1 cellular context compared by ENCODE assay signal in genomic region chr20:49899551-49900383, GRCh38.
A peak's percentile ranks its signal among the peaks of the same experiment; 100 is the strongest.
TF ChIP-seq lines count a peak whose summit lies in the region.

No MANE protein-coding gene starts in this region.

TF ChIP-seq in HepG2, 621 proteins besides CTCF, POLR2A, EP300 and RAD21 (continues in another document):
- TF ChIP-seq NR2F6 (IDR thresholded peaks at IDR 0.05) (no peak), NR2F6 (CRISPR knock-in tag; IDR thresholded peaks at IDR 0.05) (no peak), ISL2 (CRISPR knock-in tag; IDR thresholded peaks at IDR 0.05) (peak; percentile 37; the same call in 1 of the 2 replicates), SOX13 (IDR thresholded peaks at IDR 0.05) (no peak), SOX13 (CRISPR knock-in tag; conservative IDR thresholded peaks at IDR 0.05 in 1 of 2, IDR thresholded peaks at IDR 0.05 in 1 of 2) (peak in 1 of 2 experiments; percentile 64; a peak in 2 of 4 replicates), IRX3 (CRISPR knock-in tag; IDR thresholded peaks at IDR 0.05; ENCODE audit: borderline replicate concordance, low read depth) (no peak), HCFC1 (IDR thresholded peaks at IDR 0.05; ENCODE audit: low read depth, low read length) (no peak), SOX5 (CRISPR knock-in tag; IDR thresholded peaks at IDR 0.05; ENCODE audit: borderline replicate concordance) (peak; percentile 69; the same call in 1 of the 2 replicates), ZKSCAN5 (CRISPR knock-in tag; IDR thresholded peaks at IDR 0.05) (no peak), ZNF44 (CRISPR knock-in tag; IDR thresholded peaks at IDR 0.05) (no peak), RAD51 (IDR thresholded peaks at IDR 0.05; ENCODE audit: borderline replicate concordance) (no peak), ZSCAN9 (CRISPR knock-in tag; IDR thresholded peaks at IDR 0.05; ENCODE audit: borderline replicate concordance) (peak; percentile 14; the same call in 1 of the 2 replicates), ZMAT5 (CRISPR knock-in tag; IDR thresholded peaks at IDR 0.05; ENCODE audit: borderline replicate concordance, low read depth) (no peak), NFIB (CRISPR knock-in tag; IDR thresholded peaks at IDR 0.05; ENCODE audit: borderline replicate concordance) (no peak), TMF1 (CRISPR knock-in tag; IDR thresholded peaks at IDR 0.05; ENCODE audit: low read depth) (no peak), ZNF230 (CRISPR knock-in tag; IDR thresholded peaks at IDR 0.05) (no peak; the same call in 1 of the 2 replicates), JDP2 (CRISPR knock-in tag; IDR thresholded peaks at IDR 0.05; ENCODE audit: borderline replicate concordance) (no peak), KLF11 (CRISPR knock-in tag; IDR thresholded peaks at IDR 0.05) (no peak), ZNF580 (CRISPR knock-in tag; IDR thresholded peaks at IDR 0.05; ENCODE audit: borderline replicate concordance, low read depth) (no peak), ZBTB14 (CRISPR knock-in tag; IDR thresholded peaks at IDR 0.05) (no peak), ZNF10 (CRISPR knock-in tag; IDR thresholded peaks at IDR 0.05; ENCODE audit: borderline replicate concordance, low read depth) (no peak), ZBTB38 (CRISPR knock-in tag; IDR thresholded peaks at IDR 0.05) (no peak), POGZ (CRISPR knock-in tag; IDR thresholded peaks at IDR 0.05) (no peak), ZNF891 (CRISPR knock-in tag; IDR thresholded peaks at IDR 0.05) (no peak), ZNF557 (CRISPR knock-in tag; IDR thresholded peaks at IDR 0.05) (no peak), MED13 (CRISPR knock-in tag; IDR thresholded peaks at IDR 0.05) (no peak), ARID5B (CRISPR knock-in tag; IDR thresholded peaks at IDR 0.05) (peak; percentile 67; the same call in 1 of the 2 replicates), PCBP2 (optimal IDR thresholded peaks at IDR 0.05; ENCODE audit: low read depth, low read length, poor library complexity, severe bottlenecking) (peak; percentile 21), EED (CRISPR knock-in tag; IDR thresholded peaks at IDR 0.05) (no peak), ZNF281 (CRISPR knock-in tag; IDR thresholded peaks at IDR 0.05; ENCODE audit: borderline replicate concordance) (no peak), ZBTB21 (CRISPR knock-in tag; IDR thresholded peaks at IDR 0.05) (no peak), MED1 (CRISPR knock-in tag; IDR thresholded peaks at IDR 0.05) (no peak), CREM (IDR thresholded peaks at IDR 0.05) (0 out of 2 replicates have a peak, but pooled peaks have one; percentile 20), CREM (CRISPR knock-in tag; IDR thresholded peaks at IDR 0.05) (no peak), PATZ1 (CRISPR knock-in tag; IDR thresholded peaks at IDR 0.05) (0 out of 2 replicates have a peak, but pooled peaks have one; percentile 19), FOXJ3 (CRISPR knock-in tag; IDR thresholded peaks at IDR 0.05; ENCODE audit: borderline replicate concordance) (peak; percentile 60; the same call in 1 of the 2 replicates), FIP1L1 (IDR thresholded peaks at IDR 0.05; ENCODE audit: borderline replicate concordance, insufficient read depth, low read depth, low read length) (no peak), TGIF2 (CRISPR knock-in tag; IDR thresholded peaks at IDR 0.05) (no peak), TEAD2 (CRISPR knock-in tag; IDR thresholded peaks at IDR 0.05) (no peak), ZBTB39 (CRISPR knock-in tag; IDR thresholded peaks at IDR 0.05) (no peak), ZNF530 (CRISPR knock-in tag; IDR thresholded peaks at IDR 0.05; ENCODE audit: low read depth) (no peak), TCF12 (IDR thresholded peaks at IDR 0.05) (no peak), TCF12 (CRISPR knock-in tag; IDR thresholded peaks at IDR 0.05) (no peak)
- TF ChIP-seq, protein P1, sequence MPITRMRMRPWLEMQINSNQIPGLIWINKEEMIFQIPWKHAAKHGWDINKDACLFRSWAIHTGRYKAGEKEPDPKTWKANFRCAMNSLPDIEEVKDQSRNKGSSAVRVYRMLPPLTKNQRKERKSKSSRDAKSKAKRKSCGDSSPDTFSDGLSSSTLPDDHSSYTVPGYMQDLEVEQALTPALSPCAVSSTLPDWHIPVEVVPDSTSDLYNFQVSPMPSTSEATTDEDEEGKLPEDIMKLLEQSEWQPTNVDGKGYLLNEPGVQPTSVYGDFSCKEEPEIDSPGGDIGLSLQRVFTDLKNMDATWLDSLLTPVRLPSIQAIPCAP (CRISPR knock-in tag; IDR thresholded peaks at IDR 0.05; ENCODE audit: low read depth), result no peak
- TF ChIP-seq, protein P2, sequence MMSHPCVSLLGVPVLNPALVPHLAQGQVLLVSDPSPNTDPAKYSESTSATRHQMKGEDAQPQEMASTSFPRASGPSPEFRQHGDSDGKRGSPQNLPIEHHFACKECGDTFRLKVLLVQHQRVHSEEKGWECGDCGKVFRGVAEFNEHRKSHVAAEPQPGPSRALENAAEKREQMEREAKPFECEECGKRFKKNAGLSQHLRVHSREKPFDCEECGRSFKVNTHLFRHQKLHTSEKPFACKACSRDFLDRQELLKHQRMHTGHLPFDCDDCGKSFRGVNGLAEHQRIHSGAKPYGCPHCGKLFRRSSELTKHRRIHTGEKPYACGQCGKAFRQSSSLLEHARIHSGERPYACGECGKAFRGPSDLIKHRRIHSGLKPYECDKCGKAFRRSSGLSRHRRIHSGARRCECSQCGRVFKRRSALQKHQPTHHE (CRISPR knock-in tag; IDR thresholded peaks at IDR 0.05; ENCODE audit: borderline replicate concordance), result no peak
- TF ChIP-seq, protein P3, sequence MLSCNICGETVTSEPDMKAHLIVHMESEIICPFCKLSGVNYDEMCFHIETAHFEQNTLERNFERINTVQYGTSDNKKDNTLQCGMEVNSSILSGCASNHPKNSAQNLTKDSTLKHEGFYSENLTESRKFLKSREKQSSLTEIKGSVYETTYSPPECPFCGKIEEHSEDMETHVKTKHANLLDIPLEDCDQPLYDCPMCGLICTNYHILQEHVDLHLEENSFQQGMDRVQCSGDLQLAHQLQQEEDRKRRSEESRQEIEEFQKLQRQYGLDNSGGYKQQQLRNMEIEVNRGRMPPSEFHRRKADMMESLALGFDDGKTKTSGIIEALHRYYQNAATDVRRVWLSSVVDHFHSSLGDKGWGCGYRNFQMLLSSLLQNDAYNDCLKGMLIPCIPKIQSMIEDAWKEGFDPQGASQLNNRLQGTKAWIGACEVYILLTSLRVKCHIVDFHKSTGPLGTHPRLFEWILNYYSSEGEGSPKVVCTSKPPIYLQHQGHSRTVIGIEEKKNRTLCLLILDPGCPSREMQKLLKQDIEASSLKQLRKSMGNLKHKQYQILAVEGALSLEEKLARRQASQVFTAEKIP (CRISPR knock-in tag; IDR thresholded peaks at IDR 0.05; ENCODE audit: borderline replicate concordance), result no peak
- TF ChIP-seq, protein P4, sequence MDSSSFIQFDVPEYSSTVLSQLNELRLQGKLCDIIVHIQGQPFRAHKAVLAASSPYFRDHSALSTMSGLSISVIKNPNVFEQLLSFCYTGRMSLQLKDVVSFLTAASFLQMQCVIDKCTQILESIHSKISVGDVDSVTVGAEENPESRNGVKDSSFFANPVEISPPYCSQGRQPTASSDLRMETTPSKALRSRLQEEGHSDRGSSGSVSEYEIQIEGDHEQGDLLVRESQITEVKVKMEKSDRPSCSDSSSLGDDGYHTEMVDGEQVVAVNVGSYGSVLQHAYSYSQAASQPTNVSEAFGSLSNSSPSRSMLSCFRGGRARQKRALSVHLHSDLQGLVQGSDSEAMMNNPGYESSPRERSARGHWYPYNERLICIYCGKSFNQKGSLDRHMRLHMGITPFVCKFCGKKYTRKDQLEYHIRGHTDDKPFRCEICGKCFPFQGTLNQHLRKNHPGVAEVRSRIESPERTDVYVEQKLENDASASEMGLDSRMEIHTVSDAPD (CRISPR knock-in tag; IDR thresholded peaks at IDR 0.05), result no peak
